15 cellular contexts compared by ENCODE assay signal in the genomic region with DNA sequence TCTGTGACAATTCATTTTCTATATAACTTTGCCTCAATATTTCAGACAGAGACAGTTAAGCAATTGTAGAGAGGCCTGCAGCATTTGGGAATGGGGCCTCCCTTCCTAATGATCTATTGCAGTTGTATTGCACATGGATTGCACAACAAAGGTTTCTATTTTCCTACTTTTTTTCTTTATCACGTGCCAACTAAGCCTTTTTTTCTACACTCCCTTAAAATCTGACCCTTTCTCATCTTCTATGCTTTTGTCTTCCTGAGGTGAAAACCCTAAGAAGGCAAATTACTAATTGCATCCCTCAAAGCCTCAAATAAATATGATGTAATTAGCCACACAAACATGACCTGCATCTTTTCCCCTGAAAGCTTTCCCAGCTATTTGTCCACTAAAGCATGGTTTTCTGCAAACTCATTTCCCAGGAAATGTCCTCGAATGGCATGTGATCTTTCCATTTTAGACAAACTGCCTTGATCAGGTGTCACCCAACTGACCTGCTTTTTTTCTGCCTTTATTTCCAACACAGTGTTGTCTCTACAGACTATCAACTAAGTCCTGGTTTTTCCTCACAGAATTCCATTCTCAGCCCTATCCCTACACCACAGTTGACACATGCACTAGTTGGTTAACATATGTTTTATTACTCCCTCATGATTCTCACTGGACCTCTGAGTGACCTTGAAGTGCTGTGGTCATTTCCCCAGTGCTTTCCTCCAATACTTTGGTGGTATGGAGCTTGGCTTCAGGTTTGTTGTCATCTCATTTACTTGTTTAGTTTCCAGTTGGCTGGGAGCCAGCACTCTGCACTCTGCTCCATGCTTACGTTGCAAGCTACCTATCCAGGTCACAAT. TPM values are rescaled to one million over a fixed set of nuclear protein-coding genes. Genes with fewer than 3 reads are reported as not detected.
DNase-seq lines count a peak whose midpoint lies in the region; ATAC-seq and TF ChIP-seq lines count a peak whose summit lies in the region.
"Had no signal": no experiment of that assay in that cellular context is flagged by ENCODE, and none has a peak within 500 bp of the region (broad histone marks: within the 10 kb centered on the region; RNA-seq: fewer than 3 reads in every experiment).

No MANE protein-coding gene starts in this region.

- H3K4me3 ChIP-seq in cardiac muscle cell (no peak overlapping the region), heart right ventricle (no peak overlapping the region), fibroblast of the aortic adventitia (ENCODE audit: low read depth, low read length) (no peak overlapping the region), uterus (no peak overlapping the region)
- H3K4me3 ChIP-seq: suprapubic skin had no signal

- no peak overlapping the region for H3K27ac ChIP-seq in cardiac muscle cell
- peak overlapping the region in 1 of 10 donors; percentile 11 for H3K27ac ChIP-seq in heart right ventricle
- H3K27ac ChIP-seq in uterus, result peak overlapping the region; percentile 29 to 51
- H3K27ac ChIP-seq: neutrophil, suprapubic skin had no signal

- no peaks in the 10 kb centered on the region for H3K9me3 ChIP-seq in cardiac muscle cell (ENCODE audit: low read depth)
- H3K9me3 ChIP-seq in heart right ventricle, result peaks cover 0 to 6% (median 0%) of the 10 kb centered on the region in 11 donors
- H3K9me3 ChIP-seq in uterus, result no peaks in the 10 kb centered on the region
- H3K9me3 ChIP-seq: neutrophil, suprapubic skin had no signal

- H3K4me1 ChIP-seq in cardiac muscle cell (ENCODE audit: low read depth), result no peaks in the 10 kb centered on the region
- H3K4me1 ChIP-seq in heart right ventricle, result peaks cover 0 to 26% (median 23%) of the 10 kb centered on the region in 9 donors
- H3K4me1 ChIP-seq in uterus, result no peaks in the 10 kb centered on the region

- TF ChIP-seq POLR2A in uterus (IDR thresholded peaks at IDR 0.05), result no peak

- no peak for ATAC-seq in heart right ventricle
- no peak for ATAC-seq in HG02870 (IDR thresholded peaks at IDR 0.05; ENCODE audit: unreplicated experiment)
- no peak for ATAC-seq in HG02852 (IDR thresholded peaks at IDR 0.05; ENCODE audit: unreplicated experiment)
- ATAC-seq: effector memory CD8-positive, alpha-beta T cell had no signal

- TF ChIP-seq CTCF in cardiac muscle cell (IDR thresholded peaks at IDR 0.05; ENCODE audit: low read depth, low read length), result no peak
- TF ChIP-seq CTCF in heart right ventricle (IDR thresholded peaks at IDR 0.05), result no peak
- TF ChIP-seq CTCF in fibroblast of the aortic adventitia (IDR thresholded peaks at IDR 0.05; ENCODE audit: insufficient read depth, low read length), result no peak
- no peak for TF ChIP-seq CTCF in uterus (IDR thresholded peaks at IDR 0.05)

- 39% methylated on average over 3 of the region's 3 CpGs for WGBS in heart right ventricle, 2 donors

- no peaks in the 10 kb centered on the region for H3K36me3 ChIP-seq in cardiac muscle cell
- H3K36me3 ChIP-seq in heart right ventricle, result no peaks in the 10 kb centered on the region
- no peaks in the 10 kb centered on the region for H3K36me3 ChIP-seq in uterus
- H3K36me3 ChIP-seq: neutrophil, suprapubic skin had no signal

- intact Hi-C loops in heart right ventricle (cut with DNase I), result no loop called here
- intact Hi-C loops in uterus (cut with DNase I; ENCODE audit: low total_unique reads), result no loop called here

- DNase-seq in cardiac muscle cell (ENCODE audit: low read depth in 1 of 2, low spot score in 1 of 2) (peak; percentile 13 to 80), heart right ventricle (no peak), OCI-M1 (lab: John Stamatoyannopoulos, UW) (peak; percentile 54), fibroblast of the aortic adventitia (ENCODE audit: low read depth) (peak; percentile 92), uterus (peak in 1 of 2 donors; percentile 37), mucosa of gallbladder (ENCODE audit: low spot score) (no peak)
- DNase-seq: activated naive CD4-positive, alpha-beta T cell; CD4-positive, alpha-beta memory T cell; effector memory CD8-positive, alpha-beta T cell; Kasumi-1; stimulated activated CD4-positive, alpha-beta T cell treated with anti-CD3 and anti-CD28 coated beads, Interleukin-2, amount 100 ng/mL, for 48 hours had no signal

- H3K27me3 ChIP-seq in cardiac muscle cell (no peaks in the 10 kb centered on the region), heart right ventricle (no peaks in the 10 kb centered on the region), uterus (no peaks in the 10 kb centered on the region)
- H3K27me3 ChIP-seq: neutrophil, suprapubic skin had no signal

RNA-seq across cellular contexts. Expression of gene TSC22D2, which starts 31.9 kb away (rescaled TPM):
- total RNA-seq in cardiac muscle cell (12.8 and 25.6 TPM in 2 replicates), heart right ventricle (10 to 100 TPM; 17.2 to 73.1 (median 38.9) TPM), fibroblast of the aortic adventitia (ENCODE audit: low replicate concordance) (10.3 and 15.4 TPM in 2 replicates), uterus (10 to 100 TPM; 11.8 to 60.5 (median 23.6) TPM), mucosa of gallbladder (25.6 TPM)
- polyA plus RNA-seq in cardiac muscle cell (22.6 and 29.1 TPM in 2 replicates), heart right ventricle (10 to 100 TPM; 11.8 to 15.1 TPM)

Comparison
In these comparisons a context has a peak if more than half of its experiments do, and no peak if none do; other contexts are left out.
1. DNase-seq: peak in cardiac muscle cell (2 of 2), OCI-M1 (single experiment) and fibroblast of the aortic adventitia (single experiment); none in heart right ventricle (0 of 2) and mucosa of gallbladder (single experiment).